Comparison of ENCODE assay signal across 8 cellular contexts in genomic region chr3:153162513-153163348, GRCh38. TPM values are rescaled to one million over a fixed set of nuclear protein-coding genes. Genes with fewer than 3 reads are reported as not detected.
A peak's percentile ranks its signal among the peaks of the same experiment; 100 is the strongest.
DNase-seq lines count a peak whose midpoint lies in the region; ATAC-seq, FAIRE-seq and TF ChIP-seq lines count a peak whose summit lies in the region.

No MANE protein-coding gene starts in this region.

- H3K4me1 Mint-ChIP-seq in activated naive CD4-positive, alpha-beta T cell treated with anti-CD3 and anti-CD28 coated beads, Interleukin-2, amount 10 ng/mL, durations not matched to agents 7 days and 5 days: peaks cover 54% of the 10 kb centered on the region

- CTCF ChIA-PET in activated naive CD4-positive, alpha-beta T cell treated with anti-CD3 and anti-CD28 coated beads, Interleukin-2, amount 10 ng/mL, durations not matched to agents 7 days and 5 days (lab: Charles Lee): interaction anchor here (1.5 to 2.7 kb wide), 4 partner anchors 120 to 133 kb away, joined by 4 to 12 read pairs (median 6); no protein-coding TSS in a partner anchor

- no peaks in the 10 kb centered on the region for H3K27me3 ChIP-seq in pancreas
- H3K27me3 ChIP-seq in vagina: no peaks in the 10 kb centered on the region

- H3K4me3 ChIP-seq in pancreas (peak overlapping the region; percentile 80 to 93 (median 91)), vagina (peak overlapping the region; percentile 85 to 87)

- DNase-seq in NCI-H2196 (lab: John Stamatoyannopoulos, UW; ENCODE audit: unreplicated experiment) (peak; percentile 41), NCI-H2196 treated with DMSO at 0.1 percent for 48 hours (lab: John Stamatoyannopoulos, UW; ENCODE audit: unreplicated experiment) (no peak), RKO (ENCODE audit: low spot score) (peak; percentile 46), head of caudate nucleus (peak; percentile 10 to 74 (median 42)), pancreas (peak in 5 of 6 donors; percentile 21 to 79 (median 38)), vagina (ENCODE audit: extremely low spot score in 2 of 2) (peak in 1 of 2 donors; percentile 89)
- DNase-seq in activated naive CD4-positive, alpha-beta T cell treated with anti-CD3 and anti-CD28 coated beads, Interleukin-2, amount 10 ng/mL, durations not matched to agents 7 days and 5 days: peak; percentile 59

- H3K27me3 Mint-ChIP-seq in activated naive CD4-positive, alpha-beta T cell treated with anti-CD3 and anti-CD28 coated beads, Interleukin-2, amount 10 ng/mL, durations not matched to agents 7 days and 5 days: peaks cover 5% of the 10 kb centered on the region

- H3K36me3 ChIP-seq in pancreas (no peaks in the 10 kb centered on the region), vagina (no peaks in the 10 kb centered on the region)

- peak overlapping the region; percentile 90 to 97 (median 95) for H3K27ac ChIP-seq in pancreas
- peak overlapping the region; percentile 92 for H3K27ac ChIP-seq in vagina

- ATAC-seq in HG02973 (IDR thresholded peaks at IDR 0.05; ENCODE audit: unreplicated experiment) (peak; percentile 9), pancreas (peak; percentile 0 to 16 (median 2))

- no peaks in the 10 kb centered on the region for H3K9me3 ChIP-seq in pancreas
- H3K9me3 ChIP-seq in vagina: no peaks in the 10 kb centered on the region

- intact Hi-C loops in head of caudate nucleus (cut with DNase I): loop anchor here (5.0 kb wide), 1 partner anchor 130 kb away; no protein-coding TSS in a partner anchor
- intact Hi-C loops in pancreas (cut with DNase I): no loop called here
- intact Hi-C loops in vagina (cut with DNase I): loop anchor here (10.0 kb wide), 1 partner anchor 118 kb away; no protein-coding TSS in a partner anchor

- TF ChIP-seq CTCF in pancreas (IDR thresholded peaks at IDR 0.05) (no peak), vagina (IDR thresholded peaks at IDR 0.05) (no peak)

- no peaks in the 10 kb centered on the region for H3K9me3 Mint-ChIP-seq in activated naive CD4-positive, alpha-beta T cell treated with anti-CD3 and anti-CD28 coated beads, Interleukin-2, amount 10 ng/mL, durations not matched to agents 7 days and 5 days

- WGBS in pancreas, 2 donors: 0 to 1% methylated on average over 81 to 82 of the region's 82 CpGs

- H3K27ac Mint-ChIP-seq in activated naive CD4-positive, alpha-beta T cell treated with anti-CD3 and anti-CD28 coated beads, Interleukin-2, amount 10 ng/mL, durations not matched to agents 7 days and 5 days: peak overlapping the region; percentile 99

- no peak for TF ChIP-seq POLR2A in vagina (IDR thresholded peaks at IDR 0.05)

- H3K4me1 ChIP-seq in pancreas (peaks cover 6 to 16% (median 13%) of the 10 kb centered on the region in 3 donors), vagina (peaks cover 51% of the 10 kb centered on the region)

- H3K36me3 Mint-ChIP-seq in activated naive CD4-positive, alpha-beta T cell treated with anti-CD3 and anti-CD28 coated beads, Interleukin-2, amount 10 ng/mL, durations not matched to agents 7 days and 5 days: peaks cover 47% of the 10 kb centered on the region

- no peak for FAIRE-seq in pancreas (lab: Jason Lieb, UNC)

- peak overlapping the region; percentile 95 for H3K4me3 Mint-ChIP-seq in activated naive CD4-positive, alpha-beta T cell treated with anti-CD3 and anti-CD28 coated beads, Interleukin-2, amount 10 ng/mL, durations not matched to agents 7 days and 5 days

RNA-seq across cellular contexts. Expression of gene RAP2B, which starts 0.7 kb away (rescaled TPM):
- 1 to 10 TPM; 2.1 to 7.9 (median 3.4) TPM for total RNA-seq in pancreas
- polyA plus RNA-seq in pancreas: 1 to 10 TPM; 1.6 to 2.1 TPM
- 16.0 TPM for total RNA-seq in vagina

Comparison
In these comparisons a context has a peak if more than half of its experiments do, and no peak if none do; other contexts are left out.
1. intact Hi-C loops: an anchor here in head of caudate nucleus (5.0 kb wide) and vagina (10.0 kb wide); none called in pancreas.